In genomic region chr22:49734882-49735281, GRCh38 we compare ENCODE assay signal across 16 cellular contexts.
"Had no signal": no experiment of that assay in that cellular context is flagged by ENCODE, and none has a peak within 500 bp of the region (broad histone marks: within the 10 kb centered on the region; RNA-seq: fewer than 3 reads in every experiment).

No MANE protein-coding gene starts in this region.

- H3K36me3 ChIP-seq: heart right ventricle, lower lobe of right lung, sigmoid colon, WERI-Rb-1 had no signal

- H3K4me1 ChIP-seq: heart right ventricle, lower lobe of right lung, sigmoid colon, testis had no signal

- H3K9me3 ChIP-seq: lower lobe of right lung, testis had no signal

- H3K4me3 ChIP-seq: heart right ventricle, lower lobe of right lung, sigmoid colon, SK-N-MC, smooth muscle cell, testis had no signal

- H3K27me3 ChIP-seq: testis had no signal

- DNase-seq: activated T-cell treated with anti-CD3 and anti-CD28 coated beads, Interleukin-2, amount 50 U/mL, for 48 hours; amygdala; cerebellar nuclear complex; cortex of kidney; heart right ventricle; lower lobe of right lung; naive thymus-derived CD4-positive, alpha-beta T cell; retina; stimulated activated naive B cell treated with anti-CD40 and anti-IgM and Interleukin-4, amounts not matched to agents 10 μg/mL and 1 μg/mL and 100 μg/mL, for 72 hours; testis; WERI-Rb-1 had no signal

- H3K27ac ChIP-seq: heart right ventricle, lower lobe of right lung, sigmoid colon, SK-N-MC, testis, WERI-Rb-1 had no signal

- FAIRE-seq: endometrium, TTC549 had no signal
